ENCODE assay signal across 19 cellular contexts in genomic region chr13:20435616-20436368, GRCh38.
"Had no signal": no experiment of that assay in that cellular context is flagged by ENCODE, and none has a peak within 500 bp of the region (broad histone marks: within the 10 kb centered on the region; RNA-seq: fewer than 3 reads in every experiment).

No MANE protein-coding gene starts in this region.

- H3K27me3 Mint-ChIP-seq: activated CD4-positive, alpha-beta T cell treated with anti-CD3 and anti-CD28 coated beads, Interleukin-2, amount 10 ng/mL, durations not matched to agents 24 days and 14 days; activated CD8-positive, alpha-beta T cell treated with anti-CD3 and anti-CD28 coated beads for 36 hours; activated naive CD8-positive, alpha-beta T cell treated with anti-CD3 and anti-CD28 coated beads, Interleukin-2, amount 10 ng/mL, durations not matched to agents 7 days and 5 days; activated T-helper 17 cell treated with anti-CD3 and anti-CD28 coated beads, Interleukin-2, amount 50 U/mL, for 72 hours; stimulated activated naive B cell treated with anti-CD40 and anti-IgM and Interleukin-4, amounts not matched to agents 10 μg/mL and 1 μg/mL and 100 μg/mL, for 72 hours; T-cell had no signal

- H3K9me3 Mint-ChIP-seq: activated CD4-positive, alpha-beta T cell treated with anti-CD3 and anti-CD28 coated beads, Interleukin-2, amount 10 ng/mL, durations not matched to agents 24 days and 14 days; activated CD8-positive, alpha-beta T cell treated with anti-CD3 and anti-CD28 coated beads for 36 hours; activated naive CD8-positive, alpha-beta T cell treated with anti-CD3 and anti-CD28 coated beads, Interleukin-2, amount 10 ng/mL, durations not matched to agents 7 days and 5 days; activated T-helper 17 cell treated with anti-CD3 and anti-CD28 coated beads, Interleukin-2, amount 50 U/mL, for 72 hours; endodermal cell; T-cell had no signal

- H3K4me3 Mint-ChIP-seq: activated CD4-positive, alpha-beta T cell treated with anti-CD3 and anti-CD28 coated beads, Interleukin-2, amount 10 ng/mL, durations not matched to agents 24 days and 14 days; activated CD8-positive, alpha-beta T cell treated with anti-CD3 and anti-CD28 coated beads for 36 hours; activated naive CD8-positive, alpha-beta T cell treated with anti-CD3 and anti-CD28 coated beads, Interleukin-2, amount 10 ng/mL, durations not matched to agents 7 days and 5 days; activated T-helper 17 cell treated with anti-CD3 and anti-CD28 coated beads, Interleukin-2, amount 50 U/mL, for 72 hours; endodermal cell; stimulated activated naive B cell treated with anti-CD40 and anti-IgM and Interleukin-4, amounts not matched to agents 10 μg/mL and 1 μg/mL and 100 μg/mL, for 72 hours; T-cell had no signal

- H3K27ac Mint-ChIP-seq: activated CD4-positive, alpha-beta T cell treated with anti-CD3 and anti-CD28 coated beads, Interleukin-2, amount 10 ng/mL, durations not matched to agents 24 days and 14 days; activated CD8-positive, alpha-beta T cell treated with anti-CD3 and anti-CD28 coated beads for 36 hours; activated naive CD8-positive, alpha-beta T cell treated with anti-CD3 and anti-CD28 coated beads, Interleukin-2, amount 10 ng/mL, durations not matched to agents 7 days and 5 days; activated T-helper 17 cell treated with anti-CD3 and anti-CD28 coated beads, Interleukin-2, amount 50 U/mL, for 72 hours; endodermal cell; stimulated activated naive B cell treated with anti-CD40 and anti-IgM and Interleukin-4, amounts not matched to agents 10 μg/mL and 1 μg/mL and 100 μg/mL, for 72 hours had no signal

- H3K4me3 ChIP-seq: body of pancreas, dorsolateral prefrontal cortex, left lung, ovary, transverse colon, vagina had no signal

- H3K36me3 Mint-ChIP-seq: activated naive CD8-positive, alpha-beta T cell treated with anti-CD3 and anti-CD28 coated beads, Interleukin-2, amount 10 ng/mL, durations not matched to agents 7 days and 5 days had no signal

- H3K4me1 Mint-ChIP-seq: activated CD4-positive, alpha-beta T cell treated with anti-CD3 and anti-CD28 coated beads, Interleukin-2, amount 10 ng/mL, durations not matched to agents 24 days and 14 days; activated T-helper 17 cell treated with anti-CD3 and anti-CD28 coated beads, Interleukin-2, amount 50 U/mL, for 72 hours; stimulated activated naive B cell treated with anti-CD40 and anti-IgM and Interleukin-4, amounts not matched to agents 10 μg/mL and 1 μg/mL and 100 μg/mL, for 72 hours; T-cell had no signal

- H3K9me3 ChIP-seq: body of pancreas, left lung, ovary, transverse colon, vagina had no signal

- ATAC-seq: activated CD8-positive, alpha-beta T cell treated with anti-CD3 and anti-CD28 coated beads for 36 hours; activated T-helper 17 cell treated with anti-CD3 and anti-CD28 coated beads, Interleukin-2, amount 50 U/mL, for 72 hours; body of pancreas; foreskin keratinocyte; left lung; stimulated activated naive B cell treated with anti-CD40 and anti-IgM and Interleukin-4, amounts not matched to agents 10 μg/mL and 1 μg/mL and 100 μg/mL, for 72 hours; T-cell had no signal

- DNase-seq: activated CD8-positive, alpha-beta T cell treated with anti-CD3 and anti-CD28 coated beads for 36 hours; activated naive CD4-positive, alpha-beta T cell treated with Interleukin-2 at 50 U/mL for 16 hours; activated naive CD8-positive, alpha-beta T cell treated with anti-CD3 and anti-CD28 coated beads, Interleukin-2, amount 10 ng/mL, durations not matched to agents 7 days and 5 days; activated T-cell treated with anti-CD3 and anti-CD28 coated beads, Interleukin-2, amount 50 U/mL, for 1 hour; body of pancreas; endodermal cell; foreskin keratinocyte; kidney; mammary epithelial cell; ovary; stimulated activated naive B cell treated with anti-CD40 and anti-IgM and Interleukin-4, amounts not matched to agents 10 μg/mL and 1 μg/mL and 100 μg/mL, for 72 hours; T-cell; T-helper 9 cell; transverse colon had no signal
